In genomic region chr1:58809327-58810040, GRCh38 we compare ENCODE assay signal across 12 cellular contexts. TPM values are rescaled to one million over a fixed set of nuclear protein-coding genes. Genes with fewer than 3 reads are reported as not detected.
A peak's percentile ranks its signal among the peaks of the same experiment; 100 is the strongest.
DNase-seq lines count a peak whose midpoint lies in the region; ATAC-seq and TF ChIP-seq lines count a peak whose summit lies in the region.
"Had no signal": no experiment of that assay in that cellular context is flagged by ENCODE, and none has a peak within 500 bp of the region (broad histone marks: within the 10 kb centered on the region; RNA-seq: fewer than 3 reads in every experiment).

No MANE protein-coding gene starts in this region.

- no peak for ATAC-seq in CD8-positive, alpha-beta T cell
- no peak for ATAC-seq in activated naive CD8-positive, alpha-beta T cell treated with anti-CD3 and anti-CD28 coated beads, Interleukin-2, amount 50 U/mL, for 24 hours
- ATAC-seq in HG02981 (IDR thresholded peaks at IDR 0.05; ENCODE audit: unreplicated experiment): no peak
- no peak for ATAC-seq in HG03108 (IDR thresholded peaks at IDR 0.05; ENCODE audit: unreplicated experiment)
- ATAC-seq: activated CD8-positive, alpha-beta memory T cell treated with anti-CD3 and anti-CD28 coated beads, Interleukin-2, amount 10 ng/mL, durations not matched to agents 7 days and 5 days had no signal

- peaks cover 18% of the 10 kb centered on the region for H3K36me3 Mint-ChIP-seq in CD8-positive, alpha-beta T cell
- H3K36me3 Mint-ChIP-seq in activated naive CD8-positive, alpha-beta T cell treated with anti-CD3 and anti-CD28 coated beads, Interleukin-2, amount 50 U/mL, for 24 hours (ENCODE audit: low read depth): no peaks in the 10 kb centered on the region
- H3K36me3 Mint-ChIP-seq: activated CD8-positive, alpha-beta memory T cell treated with anti-CD3 and anti-CD28 coated beads, Interleukin-2, amount 10 ng/mL, durations not matched to agents 7 days and 5 days; neural progenitor cell had no signal

- H3K27ac Mint-ChIP-seq in CD8-positive, alpha-beta T cell: peak overlapping the region; percentile 60
- no peak overlapping the region for H3K27ac Mint-ChIP-seq in activated naive CD8-positive, alpha-beta T cell treated with anti-CD3 and anti-CD28 coated beads, Interleukin-2, amount 50 U/mL, for 24 hours
- H3K27ac Mint-ChIP-seq: activated CD8-positive, alpha-beta memory T cell treated with anti-CD3 and anti-CD28 coated beads, Interleukin-2, amount 10 ng/mL, durations not matched to agents 7 days and 5 days; neural progenitor cell had no signal

- no peak overlapping the region for H3K4me3 Mint-ChIP-seq in CD8-positive, alpha-beta T cell
- H3K4me3 Mint-ChIP-seq in activated naive CD8-positive, alpha-beta T cell treated with anti-CD3 and anti-CD28 coated beads, Interleukin-2, amount 50 U/mL, for 24 hours: no peak overlapping the region
- H3K4me3 Mint-ChIP-seq: activated CD8-positive, alpha-beta memory T cell treated with anti-CD3 and anti-CD28 coated beads, Interleukin-2, amount 10 ng/mL, durations not matched to agents 7 days and 5 days; neural progenitor cell had no signal

- H3K23ac ChIP-seq in trophoblast cell (ENCODE audit: low read length): no peak overlapping the region

- no peak for TF ChIP-seq CTCF in CD8-positive, alpha-beta T cell (IDR thresholded peaks at IDR 0.05)

- no peak overlapping the region for H3K4ac ChIP-seq in trophoblast cell (ENCODE audit: low read depth, low read length)

- H4K12ac ChIP-seq in trophoblast cell (ENCODE audit: low read depth, low read length): no peak overlapping the region

- no peak overlapping the region for H4K91ac ChIP-seq in trophoblast cell (ENCODE audit: low read depth, low read length)

- POLR2A ChIA-PET in CD8-positive, alpha-beta T cell (lab: Charles Lee): no interaction called here

- CTCF ChIA-PET in CD8-positive, alpha-beta T cell (lab: Charles Lee): no interaction called here

- no peaks in the 10 kb centered on the region for H3K27me3 Mint-ChIP-seq in CD8-positive, alpha-beta T cell (ENCODE audit: low read depth)
- no peaks in the 10 kb centered on the region for H3K27me3 Mint-ChIP-seq in activated naive CD8-positive, alpha-beta T cell treated with anti-CD3 and anti-CD28 coated beads, Interleukin-2, amount 50 U/mL, for 24 hours
- H3K27me3 Mint-ChIP-seq: activated CD8-positive, alpha-beta memory T cell treated with anti-CD3 and anti-CD28 coated beads, Interleukin-2, amount 10 ng/mL, durations not matched to agents 7 days and 5 days had no signal

- no peaks in the 10 kb centered on the region for H3K27me3 ChIP-seq in CD8-positive, alpha-beta T cell (ENCODE audit: insufficient read depth, low read length)
- no peaks in the 10 kb centered on the region for H3K27me3 ChIP-seq in trophoblast cell (ENCODE audit: insufficient read depth, low read length)
- H3K27me3 ChIP-seq: cardiac muscle cell had no signal

- peaks cover 32% of the 10 kb centered on the region for H3K4me1 Mint-ChIP-seq in CD8-positive, alpha-beta T cell (ENCODE audit: low read depth)
- H3K4me1 Mint-ChIP-seq in activated naive CD8-positive, alpha-beta T cell treated with anti-CD3 and anti-CD28 coated beads, Interleukin-2, amount 50 U/mL, for 24 hours: peaks cover 49% of the 10 kb centered on the region

- intact Hi-C loops in CD8-positive, alpha-beta T cell (cut with DNase I, micrococcal nuclease): loop anchor here in 1 of 2 experiments (2.0 kb wide), 1 partner anchor 19 kb away; no protein-coding TSS in a partner anchor

- peaks cover 1% of the 10 kb centered on the region for H3K79me2 ChIP-seq in trophoblast cell (ENCODE audit: control insufficient read depth, insufficient read depth, low read length, poor library complexity)

- H3K18ac ChIP-seq in trophoblast cell (ENCODE audit: low read length): no peak overlapping the region

- no peak overlapping the region for H2BK120ac ChIP-seq in trophoblast cell (ENCODE audit: insufficient read depth, low read length, poor library complexity)

- H2BK5ac ChIP-seq in trophoblast cell (ENCODE audit: low read depth, low read length, poor library complexity): no peak overlapping the region

- H2BK12ac ChIP-seq in trophoblast cell (ENCODE audit: low read length): no peak overlapping the region

- no peak overlapping the region for H3K9ac ChIP-seq in trophoblast cell (ENCODE audit: low read length)
- H3K9ac ChIP-seq: neural progenitor cell had no signal

- no peak overlapping the region for H3K14ac ChIP-seq in trophoblast cell (ENCODE audit: low read length)

- H3K4me2 ChIP-seq in trophoblast cell (ENCODE audit: low read length): no peak overlapping the region
- H3K4me2 ChIP-seq: neural progenitor cell had no signal

- H3K9me3 ChIP-seq in CD8-positive, alpha-beta T cell (ENCODE audit: low read length): no peaks in the 10 kb centered on the region
- no peaks in the 10 kb centered on the region for H3K9me3 ChIP-seq in trophoblast cell (ENCODE audit: insufficient read depth, low read depth, low read length)

- no peak overlapping the region for H3K4me3 ChIP-seq in CD8-positive, alpha-beta T cell (ENCODE audit: low read depth, low read length)
- H3K4me3 ChIP-seq in trophoblast cell (ENCODE audit: low read depth, low read length): no peak overlapping the region
- H3K4me3 ChIP-seq: cardiac muscle cell, neural progenitor cell had no signal

- WGBS in trophoblast cell (ENCODE audit: extremely low coverage, insufficient coverage, insufficient read length): no CpG with 5 or more reads among the region's 9 CpGs

- H3K79me1 ChIP-seq in trophoblast cell (ENCODE audit: low read length): peaks cover 7% of the 10 kb centered on the region

- H2AK5ac ChIP-seq in trophoblast cell (ENCODE audit: low read length): no peak overlapping the region

- H3K36me3 ChIP-seq in CD8-positive, alpha-beta T cell (ENCODE audit: insufficient read depth, low read length): no peaks in the 10 kb centered on the region
- H3K36me3 ChIP-seq in trophoblast cell (ENCODE audit: control insufficient read depth in 1 of 2, insufficient read depth in 2 of 2, low read length in 2 of 2): no peaks in the 10 kb centered on the region
- H3K36me3 ChIP-seq: cardiac muscle cell, neural progenitor cell had no signal

- no peaks in the 10 kb centered on the region for H3K9me3 Mint-ChIP-seq in CD8-positive, alpha-beta T cell
- H3K9me3 Mint-ChIP-seq in activated naive CD8-positive, alpha-beta T cell treated with anti-CD3 and anti-CD28 coated beads, Interleukin-2, amount 50 U/mL, for 24 hours: no peaks in the 10 kb centered on the region
- H3K9me3 Mint-ChIP-seq: neural progenitor cell had no signal

- DNase-seq in CD8-positive, alpha-beta T cell: no peak
- peak; percentile 51 for DNase-seq in SKM-1 (lab: John Stamatoyannopoulos, UW; ENCODE audit: unreplicated experiment)
- peak; percentile 56 for DNase-seq in fibroblast of gingiva (ENCODE audit: low read depth)
- DNase-seq in trophoblast cell: peak; percentile 96 to 98
- no peak for DNase-seq in activated naive CD8-positive, alpha-beta T cell treated with anti-CD3 and anti-CD28 coated beads, Interleukin-2, amount 50 U/mL, for 24 hours
- no peak for DNase-seq in activated CD4-positive, alpha-beta T cell treated with anti-CD3 and anti-CD28 coated beads, Interleukin-2, amount 50 U/mL, for 48 hours
- DNase-seq: activated CD8-positive, alpha-beta memory T cell treated with anti-CD3 and anti-CD28 coated beads, Interleukin-2, amount 10 ng/mL, durations not matched to agents 7 days and 5 days; NCI-H524 treated with DMSO at 0.1 percent for 48 hours had no signal

- H4K8ac ChIP-seq in trophoblast cell (ENCODE audit: low read depth, low read length): no peak overlapping the region

- peaks cover 19% of the 10 kb centered on the region for H3K4me1 ChIP-seq in CD8-positive, alpha-beta T cell (ENCODE audit: insufficient read depth, low read length)
- peaks cover 9 to 17% of the 10 kb centered on the region in 2 experiments for H3K4me1 ChIP-seq in trophoblast cell (ENCODE audit: control insufficient read depth in 1 of 2, insufficient read depth in 2 of 2, low read length in 2 of 2)
- H3K4me1 ChIP-seq: neural progenitor cell had no signal

- H2AFZ ChIP-seq in trophoblast cell (ENCODE audit: insufficient read depth, low read length, poor library complexity): no peak overlapping the region
- H2AFZ ChIP-seq: neural progenitor cell had no signal

- H3K27ac ChIP-seq in CD8-positive, alpha-beta T cell (ENCODE audit: low read depth, low read length): no peak overlapping the region
- no peak overlapping the region for H3K27ac ChIP-seq in trophoblast cell (ENCODE audit: low read depth, low read length)
- H3K27ac ChIP-seq: cardiac muscle cell, neural progenitor cell had no signal

RNA-seq across cellular contexts. Expression of gene JUN, which starts 25.6 kb away (rescaled TPM):
- total RNA-seq in CD8-positive, alpha-beta T cell: 100 to 1,000 TPM; 595 to 598 TPM
- 48.6 and 50.2 TPM in 2 replicates for polyA plus RNA-seq in trophoblast cell (2013)

Comparison
In these comparisons a context has a peak if more than half of its experiments do, and no peak if none do; other contexts are left out.
1. DNase-seq: peak in SKM-1 (single experiment), fibroblast of gingiva (single experiment) and trophoblast cell (2 of 2); none in CD8-positive, alpha-beta T cell (0 of 7), activated naive CD8-positive, alpha-beta T cell treated with anti-CD3 and anti-CD28 coated beads, Interleukin-2, amount 50 U/mL, for 24 hours (single experiment) and activated CD4-positive, alpha-beta T cell treated with anti-CD3 and anti-CD28 coated beads, Interleukin-2, amount 50 U/mL, for 48 hours (0 of 2).